In the genomic region with DNA sequence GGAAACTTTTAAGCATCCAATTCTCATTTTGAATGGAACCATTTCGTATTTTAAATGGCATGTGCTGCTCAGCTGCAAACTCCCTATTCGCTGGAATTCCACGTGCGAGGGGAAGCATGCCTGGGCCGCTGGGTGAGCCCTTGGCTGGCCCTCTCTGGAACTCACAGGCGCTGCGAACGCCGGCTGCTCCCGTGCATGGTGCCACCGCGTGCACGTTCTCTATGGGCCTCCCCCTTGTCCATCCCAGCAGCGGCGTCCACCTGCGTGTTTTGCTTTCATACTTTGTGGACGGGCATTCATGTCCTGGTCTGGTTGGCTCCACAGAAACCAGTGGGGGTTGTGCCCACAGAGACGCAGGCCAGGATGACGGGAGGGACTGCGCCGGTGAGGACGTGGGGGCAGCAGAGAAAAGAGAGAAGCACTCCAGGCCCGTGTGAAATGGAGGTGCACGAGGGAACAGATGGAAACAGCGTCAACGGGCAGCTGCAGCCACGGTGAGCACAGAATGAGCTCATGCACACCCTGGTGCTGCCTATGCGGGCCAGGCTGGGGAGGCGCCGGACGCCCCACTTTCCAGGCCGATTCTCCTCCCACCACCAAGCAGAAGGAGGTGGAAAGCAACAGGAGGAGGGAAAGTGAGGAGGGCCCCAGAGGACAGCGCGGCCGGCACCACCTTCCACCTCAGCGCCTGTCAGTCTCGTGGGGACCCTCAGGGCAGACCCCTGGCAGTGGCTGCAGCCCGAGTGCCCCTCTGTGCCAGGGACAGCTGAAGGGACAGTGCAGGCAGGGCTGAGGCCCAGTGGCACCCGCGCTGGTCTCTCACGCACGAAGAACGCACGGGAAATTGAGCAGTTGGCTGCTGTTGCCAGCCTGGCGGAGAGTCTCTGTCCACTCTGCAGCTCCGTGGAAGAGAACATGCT, we compare ENCODE assay signal across 1 cellular context.
TF ChIP-seq lines count a peak whose summit lies in the region.

No MANE protein-coding gene starts in this region.

TF ChIP-seq in GM12878, 131 proteins besides CTCF, POLR2A, EP300 and RAD21:
- no peak for TF ChIP-seq MTA2 (IDR thresholded peaks at IDR 0.05; ENCODE audit: low read depth)
- no peak for TF ChIP-seq PML (IDR thresholded peaks at IDR 0.05; ENCODE audit: low read length)
- TF ChIP-seq, protein P1, sequence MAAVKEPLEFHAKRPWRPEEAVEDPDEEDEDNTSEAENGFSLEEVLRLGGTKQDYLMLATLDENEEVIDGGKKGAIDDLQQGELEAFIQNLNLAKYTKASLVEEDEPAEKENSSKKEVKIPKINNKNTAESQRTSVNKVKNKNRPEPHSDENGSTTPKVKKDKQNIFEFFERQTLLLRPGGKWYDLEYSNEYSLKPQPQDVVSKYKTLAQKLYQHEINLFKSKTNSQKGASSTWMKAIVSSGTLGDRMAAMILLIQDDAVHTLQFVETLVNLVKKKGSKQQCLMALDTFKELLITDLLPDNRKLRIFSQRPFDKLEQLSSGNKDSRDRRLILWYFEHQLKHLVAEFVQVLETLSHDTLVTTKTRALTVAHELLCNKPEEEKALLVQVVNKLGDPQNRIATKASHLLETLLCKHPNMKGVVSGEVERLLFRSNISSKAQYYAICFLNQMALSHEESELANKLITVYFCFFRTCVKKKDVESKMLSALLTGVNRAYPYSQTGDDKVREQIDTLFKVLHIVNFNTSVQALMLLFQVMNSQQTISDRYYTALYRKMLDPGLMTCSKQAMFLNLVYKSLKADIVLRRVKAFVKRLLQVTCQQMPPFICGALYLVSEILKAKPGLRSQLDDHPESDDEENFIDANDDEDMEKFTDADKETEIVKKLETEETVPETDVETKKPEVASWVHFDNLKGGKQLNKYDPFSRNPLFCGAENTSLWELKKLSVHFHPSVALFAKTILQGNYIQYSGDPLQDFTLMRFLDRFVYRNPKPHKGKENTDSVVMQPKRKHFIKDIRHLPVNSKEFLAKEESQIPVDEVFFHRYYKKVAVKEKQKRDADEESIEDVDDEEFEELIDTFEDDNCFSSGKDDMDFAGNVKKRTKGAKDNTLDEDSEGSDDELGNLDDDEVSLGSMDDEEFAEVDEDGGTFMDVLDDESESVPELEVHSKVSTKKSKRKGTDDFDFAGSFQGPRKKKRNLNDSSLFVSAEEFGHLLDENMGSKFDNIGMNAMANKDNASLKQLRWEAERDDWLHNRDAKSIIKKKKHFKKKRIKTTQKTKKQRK (IDR thresholded peaks at IDR 0.05; ENCODE audit: low read depth, low read length): no peak
- TF ChIP-seq, protein P2, sequence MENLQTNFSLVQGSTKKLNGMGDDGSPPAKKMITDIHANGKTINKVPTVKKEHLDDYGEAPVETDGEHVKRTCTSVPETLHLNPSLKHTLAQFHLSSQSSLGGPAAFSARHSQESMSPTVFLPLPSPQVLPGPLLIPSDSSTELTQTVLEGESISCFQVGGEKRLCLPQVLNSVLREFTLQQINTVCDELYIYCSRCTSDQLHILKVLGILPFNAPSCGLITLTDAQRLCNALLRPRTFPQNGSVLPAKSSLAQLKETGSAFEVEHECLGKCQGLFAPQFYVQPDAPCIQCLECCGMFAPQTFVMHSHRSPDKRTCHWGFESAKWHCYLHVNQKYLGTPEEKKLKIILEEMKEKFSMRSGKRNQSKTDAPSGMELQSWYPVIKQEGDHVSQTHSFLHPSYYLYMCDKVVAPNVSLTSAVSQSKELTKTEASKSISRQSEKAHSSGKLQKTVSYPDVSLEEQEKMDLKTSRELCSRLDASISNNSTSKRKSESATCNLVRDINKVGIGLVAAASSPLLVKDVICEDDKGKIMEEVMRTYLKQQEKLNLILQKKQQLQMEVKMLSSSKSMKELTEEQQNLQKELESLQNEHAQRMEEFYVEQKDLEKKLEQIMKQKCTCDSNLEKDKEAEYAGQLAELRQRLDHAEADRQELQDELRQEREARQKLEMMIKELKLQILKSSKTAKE (IDR thresholded peaks at IDR 0.05; ENCODE audit: low read depth, poor library complexity, severe bottlenecking): no peak
- no peak for TF ChIP-seq POLR2AphosphoS2 (IDR thresholded peaks at IDR 0.05; ENCODE audit: low read depth, low read length)
- TF ChIP-seq, protein P3, sequence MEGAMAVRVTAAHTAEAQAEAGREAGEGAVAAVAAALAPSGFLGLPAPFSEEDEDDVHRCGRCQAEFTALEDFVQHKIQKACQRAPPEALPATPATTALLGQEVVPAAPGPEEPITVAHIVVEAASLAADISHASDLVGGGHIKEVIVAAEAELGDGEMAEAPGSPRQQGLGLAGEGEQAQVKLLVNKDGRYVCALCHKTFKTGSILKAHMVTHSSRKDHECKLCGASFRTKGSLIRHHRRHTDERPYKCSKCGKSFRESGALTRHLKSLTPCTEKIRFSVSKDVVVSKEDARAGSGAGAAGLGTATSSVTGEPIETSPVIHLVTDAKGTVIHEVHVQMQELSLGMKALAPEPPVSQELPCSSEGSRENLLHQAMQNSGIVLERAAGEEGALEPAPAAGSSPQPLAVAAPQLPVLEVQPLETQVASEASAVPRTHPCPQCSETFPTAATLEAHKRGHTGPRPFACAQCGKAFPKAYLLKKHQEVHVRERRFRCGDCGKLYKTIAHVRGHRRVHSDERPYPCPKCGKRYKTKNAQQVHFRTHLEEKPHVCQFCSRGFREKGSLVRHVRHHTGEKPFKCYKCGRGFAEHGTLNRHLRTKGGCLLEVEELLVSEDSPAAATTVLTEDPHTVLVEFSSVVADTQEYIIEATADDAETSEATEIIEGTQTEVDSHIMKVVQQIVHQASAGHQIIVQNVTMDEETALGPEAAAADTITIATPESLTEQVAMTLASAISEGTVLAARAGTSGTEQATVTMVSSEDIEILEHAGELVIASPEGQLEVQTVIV (IDR thresholded peaks at IDR 0.05; ENCODE audit: borderline replicate concordance, partially characterized antibody): no peak
- TF ChIP-seq, protein P4, sequence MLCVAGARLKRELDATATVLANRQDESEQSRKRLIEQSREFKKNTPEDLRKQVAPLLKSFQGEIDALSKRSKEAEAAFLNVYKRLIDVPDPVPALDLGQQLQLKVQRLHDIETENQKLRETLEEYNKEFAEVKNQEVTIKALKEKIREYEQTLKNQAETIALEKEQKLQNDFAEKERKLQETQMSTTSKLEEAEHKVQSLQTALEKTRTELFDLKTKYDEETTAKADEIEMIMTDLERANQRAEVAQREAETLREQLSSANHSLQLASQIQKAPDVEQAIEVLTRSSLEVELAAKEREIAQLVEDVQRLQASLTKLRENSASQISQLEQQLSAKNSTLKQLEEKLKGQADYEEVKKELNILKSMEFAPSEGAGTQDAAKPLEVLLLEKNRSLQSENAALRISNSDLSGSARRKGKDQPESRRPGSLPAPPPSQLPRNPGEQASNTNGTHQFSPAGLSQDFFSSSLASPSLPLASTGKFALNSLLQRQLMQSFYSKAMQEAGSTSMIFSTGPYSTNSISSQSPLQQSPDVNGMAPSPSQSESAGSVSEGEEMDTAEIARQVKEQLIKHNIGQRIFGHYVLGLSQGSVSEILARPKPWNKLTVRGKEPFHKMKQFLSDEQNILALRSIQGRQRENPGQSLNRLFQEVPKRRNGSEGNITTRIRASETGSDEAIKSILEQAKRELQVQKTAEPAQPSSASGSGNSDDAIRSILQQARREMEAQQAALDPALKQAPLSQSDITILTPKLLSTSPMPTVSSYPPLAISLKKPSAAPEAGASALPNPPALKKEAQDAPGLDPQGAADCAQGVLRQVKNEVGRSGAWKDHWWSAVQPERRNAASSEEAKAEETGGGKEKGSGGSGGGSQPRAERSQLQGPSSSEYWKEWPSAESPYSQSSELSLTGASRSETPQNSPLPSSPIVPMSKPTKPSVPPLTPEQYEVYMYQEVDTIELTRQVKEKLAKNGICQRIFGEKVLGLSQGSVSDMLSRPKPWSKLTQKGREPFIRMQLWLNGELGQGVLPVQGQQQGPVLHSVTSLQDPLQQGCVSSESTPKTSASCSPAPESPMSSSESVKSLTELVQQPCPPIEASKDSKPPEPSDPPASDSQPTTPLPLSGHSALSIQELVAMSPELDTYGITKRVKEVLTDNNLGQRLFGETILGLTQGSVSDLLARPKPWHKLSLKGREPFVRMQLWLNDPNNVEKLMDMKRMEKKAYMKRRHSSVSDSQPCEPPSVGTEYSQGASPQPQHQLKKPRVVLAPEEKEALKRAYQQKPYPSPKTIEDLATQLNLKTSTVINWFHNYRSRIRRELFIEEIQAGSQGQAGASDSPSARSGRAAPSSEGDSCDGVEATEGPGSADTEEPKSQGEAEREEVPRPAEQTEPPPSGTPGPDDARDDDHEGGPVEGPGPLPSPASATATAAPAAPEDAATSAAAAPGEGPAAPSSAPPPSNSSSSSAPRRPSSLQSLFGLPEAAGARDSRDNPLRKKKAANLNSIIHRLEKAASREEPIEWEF (IDR thresholded peaks at IDR 0.05; ENCODE audit: insufficient replicate concordance, low read depth, low read length): no peak
- TF ChIP-seq CBX3 (IDR thresholded peaks at IDR 0.05; ENCODE audit: borderline replicate concordance, low read depth): no peak
- no peak for TF ChIP-seq ATF7 (IDR thresholded peaks at IDR 0.05; ENCODE audit: low read depth)
- no peak for TF ChIP-seq SREBF1 (IDR thresholded peaks at IDR 0.05; ENCODE audit: low read length)
- TF ChIP-seq MYB (IDR thresholded peaks at IDR 0.05; ENCODE audit: borderline replicate concordance, low read depth, low read length): no peak
